In genomic region chr5:149887622-149888183, GRCh38 we compare ENCODE assay signal across 1 cellular context.
TF ChIP-seq lines count a peak whose summit lies in the region.

No MANE protein-coding gene starts in this region.

TF ChIP-seq in K562, 482 proteins besides CTCF, POLR2A, EP300 and RAD21 (continued from another document and continues in another):
- TF ChIP-seq ZNF398 (CRISPR knock-in tag; IDR thresholded peaks at IDR 0.05) (no peak), ILK (tag; IDR thresholded peaks at IDR 0.05; ENCODE audit: borderline replicate concordance, low read depth) (no peak), PHF20 (IDR thresholded peaks at IDR 0.05; ENCODE audit: partially characterized antibody) (no peak), ARNT (IDR thresholded peaks at IDR 0.05) (no peak), FOXK1 (CRISPR knock-in tag; IDR thresholded peaks at IDR 0.05; ENCODE audit: borderline replicate concordance) (no peak), U2AF2 (optimal IDR thresholded peaks at IDR 0.05; ENCODE audit: low read depth, low read length) (no peak), MITF (IDR thresholded peaks at IDR 0.05) (no peak), STAT5B (CRISPR knock-in tag; IDR thresholded peaks at IDR 0.05) (no peak), TEAD1 (CRISPR knock-in tag; IDR thresholded peaks at IDR 0.05) (peak; percentile 35 to 85; a peak in 3 of 4 replicates), ZNF263 (CRISPR knock-in tag; IDR thresholded peaks at IDR 0.05; ENCODE audit: borderline replicate concordance) (no peak), ZBTB43 (CRISPR knock-in tag; IDR thresholded peaks at IDR 0.05) (no peak), NR2C1 (IDR thresholded peaks at IDR 0.05) (no peak), NR2C1 (tag; IDR thresholded peaks at IDR 0.05) (no peak), RREB1 (CRISPR knock-in tag; IDR thresholded peaks at IDR 0.05) (no peak), MAFG (tag; conservative IDR thresholded peaks at IDR 0.05) (no peak), LARP7 (IDR thresholded peaks at IDR 0.05) (no peak), SMAD4 (CRISPR knock-in tag; conservative IDR thresholded peaks at IDR 0.05) (0 out of 2 replicates have a peak, but pooled peaks have one; percentile 34), RCOR1 (IDR thresholded peaks at IDR 0.05; ENCODE audit: borderline replicate concordance in 1 of 2, low read depth in 2 of 2, low read length in 2 of 2) (no peak), ZNF644 (tag; IDR thresholded peaks at IDR 0.05; ENCODE audit: low read depth) (no peak), ZNF253 (CRISPR knock-in tag; conservative IDR thresholded peaks at IDR 0.05) (no peak), HDAC2 (IDR thresholded peaks at IDR 0.05) (peak; percentile 58; the same call in 1 of the 2 replicates), ZBTB34 (CRISPR knock-in tag; IDR thresholded peaks at IDR 0.05) (no peak), RB1 (IDR thresholded peaks at IDR 0.05; ENCODE audit: low read depth) (no peak), SNRNP70 (optimal IDR thresholded peaks at IDR 0.05; ENCODE audit: low read depth, low read length) (no peak), ESRRA (IDR thresholded peaks at IDR 0.05; ENCODE audit: borderline replicate concordance, low read depth) (no peak; the same call in 1 of the 2 replicates), ZFP30 (CRISPR knock-in tag; IDR thresholded peaks at IDR 0.05; ENCODE audit: borderline replicate concordance) (no peak), EWSR1 (IDR thresholded peaks at IDR 0.05; ENCODE audit: borderline replicate concordance, low read depth, partially characterized antibody) (no peak), BRCA1 (IDR thresholded peaks at IDR 0.05) (no peak), BRCA1 (CRISPR knock-in tag; IDR thresholded peaks at IDR 0.05) (no peak), MBD1 (CRISPR knock-in tag; IDR thresholded peaks at IDR 0.05) (no peak), FUS (optimal IDR thresholded peaks at IDR 0.05; ENCODE audit: low read depth, low read length) (no peak), DMBX1 (CRISPR knock-in tag; IDR thresholded peaks at IDR 0.05; ENCODE audit: borderline replicate concordance) (no peak), PHB2 (IDR thresholded peaks at IDR 0.05; ENCODE audit: low read depth) (no peak), ZNF79 (CRISPR knock-in tag; IDR thresholded peaks at IDR 0.05; ENCODE audit: low read depth) (no peak), ETV5 (CRISPR knock-in tag; IDR thresholded peaks at IDR 0.05; ENCODE audit: low read depth) (no peak), PBX2 (CRISPR knock-in tag; IDR thresholded peaks at IDR 0.05; ENCODE audit: low read depth) (no peak), PBX2 (tag; conservative IDR thresholded peaks at IDR 0.05; ENCODE audit: low read depth) (no peak), CREB3L1 (IDR thresholded peaks at IDR 0.05; ENCODE audit: borderline replicate concordance, low read depth) (0 out of 2 replicates have a peak, but pooled peaks have one; percentile 22), L3MBTL2 (IDR thresholded peaks at IDR 0.05) (peak; percentile 70), DIDO1 (tag; IDR thresholded peaks at IDR 0.05; ENCODE audit: low read depth) (no peak), TOE1 (IDR thresholded peaks at IDR 0.05; ENCODE audit: borderline replicate concordance) (0 out of 2 replicates have a peak, but pooled peaks have one; percentile 36), TOE1 (CRISPR knock-in tag; IDR thresholded peaks at IDR 0.05; ENCODE audit: borderline replicate concordance, low read depth) (0 out of 2 replicates have a peak, but pooled peaks have one; percentile 52), CBX1 (IDR thresholded peaks at IDR 0.05; ENCODE audit: low read depth) (no peak), GTF2B (IDR thresholded peaks at IDR 0.05; ENCODE audit: extremely low read depth, insufficient read length) (no peak), U2AF1 (optimal IDR thresholded peaks at IDR 0.05; ENCODE audit: low read depth, low read length) (no peak), PKNOX1 (IDR thresholded peaks at IDR 0.05) (peak; percentile 58)
